In the genomic region with DNA sequence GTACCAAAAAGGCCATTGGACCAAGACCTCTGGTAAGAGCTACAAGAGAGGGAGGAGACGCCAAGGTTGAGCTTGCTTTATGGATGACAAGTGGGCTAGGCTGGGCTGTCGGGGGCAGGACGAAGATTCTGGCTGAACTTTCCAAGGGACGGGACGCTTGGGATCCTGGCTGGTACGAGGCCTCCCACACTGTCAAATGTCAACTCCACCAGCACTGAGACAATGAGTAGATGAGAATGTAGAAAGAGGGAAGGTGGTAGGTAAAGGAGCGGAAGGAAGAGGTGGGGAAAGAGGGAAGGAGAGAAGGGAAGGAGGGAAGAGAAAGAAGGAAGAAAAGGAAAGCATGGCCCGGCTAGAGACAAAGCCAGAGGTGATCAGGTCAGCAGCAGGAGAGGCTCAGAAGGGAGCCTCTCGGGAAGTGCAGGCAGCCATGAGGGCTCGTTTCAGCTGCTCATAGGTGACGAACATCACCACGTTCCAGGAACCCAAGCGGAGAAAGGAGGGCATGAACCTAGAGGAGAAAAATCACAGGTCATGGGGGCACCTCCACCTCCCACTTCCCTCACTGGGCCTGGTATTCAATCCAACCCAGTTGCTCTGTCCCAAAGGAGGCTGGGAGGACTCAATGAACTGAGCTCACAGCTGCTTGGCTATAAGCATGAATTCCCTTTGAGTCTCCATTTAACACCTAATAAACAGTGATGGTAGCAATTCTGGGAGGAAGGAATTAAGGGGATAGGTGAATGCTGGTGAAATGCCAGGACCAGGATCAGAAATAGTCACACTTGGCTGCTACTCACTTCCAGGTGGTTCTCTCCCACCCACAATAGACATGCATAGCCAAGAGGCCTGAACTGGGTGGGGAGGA, we compare ENCODE assay signal across 16 cellular contexts. TPM values are rescaled to one million over a fixed set of nuclear protein-coding genes. Genes with fewer than 3 reads are reported as not detected.
A peak's percentile ranks its signal among the peaks of the same experiment; 100 is the strongest.
DNase-seq lines count a peak whose midpoint lies in the region; ATAC-seq and TF ChIP-seq lines count a peak whose summit lies in the region.
"Had no signal": no experiment of that assay in that cellular context is flagged by ENCODE, and none has a peak within 500 bp of the region (broad histone marks: within the 10 kb centered on the region; RNA-seq: fewer than 3 reads in every experiment).

No MANE protein-coding gene starts in this region.

- H3K4me1 Mint-ChIP-seq in CD8-positive, alpha-beta T cell (ENCODE audit: low read depth), result peaks cover 96% of the 10 kb centered on the region
- H3K4me1 Mint-ChIP-seq in activated T-helper 17 cell treated with anti-CD3 and anti-CD28 coated beads, Interleukin-2, amount 50 U/mL, for 72 hours, result peaks cover 47% of the 10 kb centered on the region
- H3K4me1 Mint-ChIP-seq in naive thymus-derived CD8-positive, alpha-beta T cell, result peaks cover 58 to 98% (median 95%) of the 10 kb centered on the region in 4 donors

- no peaks in the 10 kb centered on the region for H3K9me3 ChIP-seq in BLaER1 treated with 17β-estradiol and CSF1 and Interleukin-3, amounts not matched to agents 10 nM and 100 nM (replicated peaks in 1 of 11)
- no peaks in the 10 kb centered on the region for H3K9me3 ChIP-seq in CD8-positive, alpha-beta T cell (ENCODE audit: low read length)
- H3K9me3 ChIP-seq in upper lobe of right lung, result no peaks in the 10 kb centered on the region
- H3K9me3 ChIP-seq: HAP-1, upper lobe of left lung had no signal

- no peaks in the 10 kb centered on the region for H3K27me3 ChIP-seq in BLaER1 treated with 17β-estradiol and CSF1 and Interleukin-3, amounts not matched to agents 10 nM and 100 nM
- H3K27me3 ChIP-seq in CD8-positive, alpha-beta T cell (ENCODE audit: insufficient read depth, low read length), result no peaks in the 10 kb centered on the region
- no peaks in the 10 kb centered on the region for H3K27me3 ChIP-seq in upper lobe of right lung
- H3K27me3 ChIP-seq: hepatocyte, upper lobe of left lung had no signal

- intact Hi-C loops in CD8-positive, alpha-beta T cell (cut with DNase I, micrococcal nuclease), result loop anchor here (1.0 to 10.0 kb wide), 3 partner anchors 7 to 1180 kb away; a partner anchor contains a TSS
- intact Hi-C loops in upper lobe of right lung (cut with DNase I), result no loop called here

- H3K9me3 Mint-ChIP-seq in CD8-positive, alpha-beta T cell, result no peaks in the 10 kb centered on the region
- no peaks in the 10 kb centered on the region for H3K9me3 Mint-ChIP-seq in activated T-helper 17 cell treated with anti-CD3 and anti-CD28 coated beads, Interleukin-2, amount 50 U/mL, for 72 hours
- H3K9me3 Mint-ChIP-seq in naive thymus-derived CD8-positive, alpha-beta T cell, result no peaks in the 10 kb centered on the region

- H3K27ac Mint-ChIP-seq in CD8-positive, alpha-beta T cell, result peak overlapping the region; percentile 99
- peak overlapping the region; percentile 89 for H3K27ac Mint-ChIP-seq in activated T-helper 17 cell treated with anti-CD3 and anti-CD28 coated beads, Interleukin-2, amount 50 U/mL, for 72 hours
- peak overlapping the region; percentile 94 to 100 (median 98) for H3K27ac Mint-ChIP-seq in naive thymus-derived CD8-positive, alpha-beta T cell

- POLR2A ChIA-PET in CD8-positive, alpha-beta T cell (lab: Charles Lee), result interaction anchor here (0.7 to 22.1 kb wide), 7 partner anchors 6 to 196 kb away, joined by 3 to 428 read pairs (median 9); a partner anchor contains a TSS
- POLR2A ChIA-PET in naive thymus-derived CD8-positive, alpha-beta T cell (lab: Charles Lee), result interaction anchor here (1.2 to 24.6 kb wide), 6 partner anchors 6 to 196 kb away, joined by 4 to 1033 read pairs (median 493); a partner anchor contains a TSS
- POLR2A ChIA-PET in GM10248 (lab: Yijun Ruan, JAX), result no interaction called here

- H3K36me3 ChIP-seq in BLaER1 treated with 17β-estradiol and CSF1 and Interleukin-3, amounts not matched to agents 10 nM and 100 nM, result peaks cover 58 to 79% (median 66%) of the 10 kb centered on the region in 11 experiments
- H3K36me3 ChIP-seq in CD8-positive, alpha-beta T cell (ENCODE audit: insufficient read depth, low read length), result peaks cover 51% of the 10 kb centered on the region
- peaks cover 46% of the 10 kb centered on the region for H3K36me3 ChIP-seq in upper lobe of right lung

- H3K9ac ChIP-seq in BLaER1 treated with 17β-estradiol and CSF1 and Interleukin-3, amounts not matched to agents 10 nM and 100 nM, result peak overlapping the region in 2 of 11 experiments; percentile 47 to 57; a peak in 4 of 22 replicates
- H3K9ac ChIP-seq: KMS-11 had no signal

- no peaks in the 10 kb centered on the region for H3K27me3 Mint-ChIP-seq in CD8-positive, alpha-beta T cell (ENCODE audit: low read depth)
- H3K27me3 Mint-ChIP-seq in activated T-helper 17 cell treated with anti-CD3 and anti-CD28 coated beads, Interleukin-2, amount 50 U/mL, for 72 hours, result no peaks in the 10 kb centered on the region
- H3K27me3 Mint-ChIP-seq in naive thymus-derived CD8-positive, alpha-beta T cell, result no peaks in the 10 kb centered on the region

- H3K36me3 Mint-ChIP-seq in CD8-positive, alpha-beta T cell, result peaks cover 61% of the 10 kb centered on the region
- peaks cover 61% of the 10 kb centered on the region for H3K36me3 Mint-ChIP-seq in activated T-helper 17 cell treated with anti-CD3 and anti-CD28 coated beads, Interleukin-2, amount 50 U/mL, for 72 hours (ENCODE audit: low read depth)
- H3K36me3 Mint-ChIP-seq in naive thymus-derived CD8-positive, alpha-beta T cell, result peaks cover 4 to 60% (median 46%) of the 10 kb centered on the region in 3 donors

- peak overlapping the region; percentile 36 to 100 (median 64) for H3K4me2 ChIP-seq in BLaER1 treated with 17β-estradiol and CSF1 and Interleukin-3, amounts not matched to agents 10 nM and 100 nM
- H3K4me2 ChIP-seq: hepatocyte, KMS-11 had no signal

- peak overlapping the region; percentile 67 for H3K4me3 Mint-ChIP-seq in CD8-positive, alpha-beta T cell
- peak overlapping the region; percentile 86 for H3K4me3 Mint-ChIP-seq in activated T-helper 17 cell treated with anti-CD3 and anti-CD28 coated beads, Interleukin-2, amount 50 U/mL, for 72 hours
- peak overlapping the region; percentile 60 to 95 (median 78) for H3K4me3 Mint-ChIP-seq in naive thymus-derived CD8-positive, alpha-beta T cell

- no peak for ATAC-seq in CD8-positive, alpha-beta T cell
- ATAC-seq in activated T-helper 17 cell treated with anti-CD3 and anti-CD28 coated beads, Interleukin-2, amount 50 U/mL, for 72 hours (replicated peaks), result no peak
- no peak for ATAC-seq in naive thymus-derived CD8-positive, alpha-beta T cell
- ATAC-seq in upper lobe of right lung, result no peak

- CTCF ChIA-PET in CD8-positive, alpha-beta T cell (lab: Charles Lee), result interaction anchor here (0.9 to 2.8 kb wide), 6 partner anchors 11 to 58 kb away, joined by 3 to 10 read pairs (median 4); no protein-coding TSS in a partner anchor
- CTCF ChIA-PET in GM10248 (lab: Yijun Ruan, JAX), result interaction anchor here (1.3 to 2.9 kb wide), 3 partner anchors 11 to 349 kb away, joined by 3 to 14 read pairs (median 3); no protein-coding TSS in a partner anchor

- no peak overlapping the region; a peak in 1 of 20 replicates for H3K4me3 ChIP-seq in BLaER1 treated with 17β-estradiol and CSF1 and Interleukin-3, amounts not matched to agents 10 nM and 100 nM
- no peak overlapping the region for H3K4me3 ChIP-seq in CD8-positive, alpha-beta T cell (ENCODE audit: low read depth, low read length)
- no peak overlapping the region for H3K4me3 ChIP-seq in upper lobe of right lung
- H3K4me3 ChIP-seq: HAP-1, hepatocyte, upper lobe of left lung had no signal

- H3K4me1 ChIP-seq in BLaER1 treated with 17β-estradiol and CSF1 and Interleukin-3, amounts not matched to agents 10 nM and 100 nM, result peaks cover 32 to 82% (median 53%) of the 10 kb centered on the region in 10 experiments
- peaks cover 97% of the 10 kb centered on the region for H3K4me1 ChIP-seq in CD8-positive, alpha-beta T cell (ENCODE audit: insufficient read depth, low read length)
- peaks cover 25% of the 10 kb centered on the region for H3K4me1 ChIP-seq in upper lobe of right lung

- H4K20me1 ChIP-seq in BLaER1 treated with 17β-estradiol and CSF1 and Interleukin-3, amounts not matched to agents 10 nM and 100 nM, result peaks cover 0 to 95% (median 16%) of the 10 kb centered on the region in 11 experiments; a peak in 11 of 22 replicates

- peak overlapping the region in 7 of 11 experiments; percentile 25 to 42 (median 32); a peak in 9 of 22 replicates for H3K27ac ChIP-seq in BLaER1 treated with 17β-estradiol and CSF1 and Interleukin-3, amounts not matched to agents 10 nM and 100 nM
- H3K27ac ChIP-seq in CD8-positive, alpha-beta T cell (ENCODE audit: low read depth, low read length), result peak overlapping the region; percentile 25
- no peak overlapping the region for H3K27ac ChIP-seq in upper lobe of right lung
- H3K27ac ChIP-seq: hepatocyte had no signal

- DNase-seq in CD8-positive, alpha-beta T cell, result no peak
- no peak for DNase-seq in naive thymus-derived CD8-positive, alpha-beta T cell
- DNase-seq in GM10248 (ENCODE audit: extremely low spot score) (no peak), OCI-M1 (lab: John Stamatoyannopoulos, UW) (no peak), upper lobe of right lung (no peak), H4 (ENCODE audit: low spot score) (no peak)
- DNase-seq: dermis blood vessel endothelial cell, NCI-H146, NCI-H526 had no signal

- no peak for TF ChIP-seq CTCF in CD8-positive, alpha-beta T cell (IDR thresholded peaks at IDR 0.05)
- no peak for TF ChIP-seq CTCF in GM10248 (IDR thresholded peaks at IDR 0.05; ENCODE audit: control extremely low read depth, extremely low read depth, low read depth, missing control alignments)
- TF ChIP-seq CTCF in upper lobe of right lung (IDR thresholded peaks at IDR 0.05), result no peak

RNA-seq across cellular contexts. Expression of a gene that starts 7.8 kb away (rescaled TPM):
- total RNA-seq in CD8-positive, alpha-beta T cell, result 100 to 1,000 TPM; 151 to 156 TPM
- total RNA-seq in activated T-helper 17 cell treated with anti-CD3 and anti-CD28 coated beads, Interleukin-2, amount 50 U/mL, for 72 hours, result 100 to 1,000 TPM; 199 to 269 TPM
- 100 to 1,000 TPM; 388 to 396 TPM for total RNA-seq in naive thymus-derived CD8-positive, alpha-beta T cell
- polyA plus RNA-seq in naive thymus-derived CD8-positive, alpha-beta T cell, result 1,000 to 10,000 TPM in 2 of 3 donors, 100 to 1,000 TPM in 1; 998 to 1,325 (median 1,191) TPM
- 56.3 TPM for total RNA-seq in upper lobe of right lung
- total RNA-seq in H4 (2014; rRNA removed; shearing (Covaris generic)), result 0.35 and 3.7 TPM in 2 replicates

RNA-seq across cellular contexts. Expression of a gene that starts 24.0 kb away (rescaled TPM):
- total RNA-seq in CD8-positive, alpha-beta T cell, result not detected
- total RNA-seq in activated T-helper 17 cell treated with anti-CD3 and anti-CD28 coated beads, Interleukin-2, amount 50 U/mL, for 72 hours, result 1 to 10 TPM in 1 of 2 donors, not detected in 1; 1.2 TPM
- total RNA-seq in naive thymus-derived CD8-positive, alpha-beta T cell, result under 1 TPM; 0.22 to 0.60 TPM
- polyA plus RNA-seq in naive thymus-derived CD8-positive, alpha-beta T cell, result under 1 TPM; 0.16 to 0.51 (median 0.46) TPM
- not detected for total RNA-seq in upper lobe of right lung
- not detected in 2 replicates for total RNA-seq in H4 (2014; rRNA removed; shearing (Covaris generic))
- total RNA-seq: dermis blood vessel endothelial cell, left cardiac atrium had no signal
- polyA plus RNA-seq: hepatocyte had no signal

RNA-seq across cellular contexts. Expression of a gene that starts 34.0 kb away (rescaled TPM):
- 1 to 10 TPM; 1.7 to 2.2 TPM for total RNA-seq in CD8-positive, alpha-beta T cell
- total RNA-seq in activated T-helper 17 cell treated with anti-CD3 and anti-CD28 coated beads, Interleukin-2, amount 50 U/mL, for 72 hours, result 1 to 10 TPM; 4.3 to 6.6 TPM
- total RNA-seq in naive thymus-derived CD8-positive, alpha-beta T cell, result 1 to 10 TPM; 6.8 to 7.5 TPM
- polyA plus RNA-seq in naive thymus-derived CD8-positive, alpha-beta T cell, result under 1 TPM in 2 of 3 donors, not detected in 1; 0.50 to 0.76 TPM
- total RNA-seq in upper lobe of right lung, result 2.6 TPM
- total RNA-seq in H4 (2014; rRNA removed; shearing (Covaris generic)), result not detected in 2 replicates
- polyA plus RNA-seq: hepatocyte had no signal

Comparison
In these comparisons a context has a peak if more than half of its experiments do, and no peak if none do; other contexts are left out.
1. RNA of a gene that starts 7.8 kb away (total RNA-seq): 388 to 396 TPM in naive thymus-derived CD8-positive, alpha-beta T cell, 199 to 269 TPM in activated T-helper 17 cell treated with anti-CD3 and anti-CD28 coated beads, Interleukin-2, amount 50 U/mL, for 72 hours, 151 to 156 TPM in CD8-positive, alpha-beta T cell and 56.3 TPM in upper lobe of right lung (single experiment); 0.35 to 3.7 TPM in H4; every median in the first group is over 10 times any median in the second.
2. Peak in every context shown above with its lines, with median percentiles within 50 percentile points of each other: H3K27ac Mint-ChIP-seq and H3K4me3 Mint-ChIP-seq.